5 cellular contexts compared by ENCODE assay signal in the genomic region with DNA sequence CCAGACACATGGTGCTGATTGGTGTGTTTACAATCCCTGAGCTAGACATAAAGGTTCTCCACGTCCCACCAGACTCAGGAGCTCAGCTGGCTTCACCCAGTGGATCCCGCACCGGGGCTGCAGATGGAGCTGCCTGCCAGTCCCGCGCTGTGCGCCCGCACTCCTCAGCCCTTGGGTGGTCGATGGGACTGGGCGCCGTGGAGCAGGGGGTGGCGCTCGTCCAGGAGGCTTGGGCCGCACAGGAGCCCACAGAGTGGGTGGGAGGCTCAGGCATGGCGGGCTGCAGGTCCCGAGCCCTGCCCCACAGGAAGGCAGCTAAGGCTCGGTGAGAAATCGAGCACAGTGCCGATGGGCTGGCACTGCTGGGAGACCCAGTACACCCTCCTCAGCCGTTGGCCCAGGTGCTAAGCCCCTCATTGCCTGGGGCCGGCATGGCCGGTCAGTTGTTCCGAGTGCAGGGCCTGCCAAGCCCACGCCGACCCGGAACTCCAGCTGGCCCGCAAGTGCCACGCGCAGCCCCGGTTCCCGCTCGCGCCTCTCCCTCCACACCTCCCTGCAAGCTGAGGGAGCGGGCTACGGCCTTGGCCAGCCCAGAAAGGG.
DNase-seq lines count a peak whose midpoint lies in the region; ATAC-seq and TF ChIP-seq lines count a peak whose summit lies in the region.
"Not testable (repeated sequence)": the region's sequence is repeated elsewhere in the genome, so short reads cannot be mapped to it uniquely, and the experiment has no call there.

No MANE protein-coding gene starts in this region.

- not testable (repeated sequence) for TF ChIP-seq CTCF in esophagus muscularis mucosa (IDR thresholded peaks at IDR 0.05); lung (IDR thresholded peaks at IDR 0.05; ENCODE audit: control extremely low read depth, extremely low read depth); spleen (IDR thresholded peaks at IDR 0.05 in 8 of 11, conservative IDR thresholded peaks at IDR 0.05 in 3 of 11); upper lobe of right lung (IDR thresholded peaks at IDR 0.05)

- 95% methylated on average over 13 of the region's 34 CpGs for WGBS in esophagus muscularis mucosa
- 94 to 95% methylated on average over 33 to 34 of the region's 34 CpGs for WGBS in lung, 2 donors
- WGBS in spleen, 5 donors: 91 to 95% (median 94%) methylated on average over 22 to 34 of the region's 34 CpGs; no CpG with 5 or more reads in 1 of the 5 donors

- H3K27me3 Mint-ChIP-seq in activated CD4-positive, alpha-beta T cell treated with anti-CD3 and anti-CD28 coated beads, Interleukin-2, amount 10 ng/mL, durations not matched to agents 24 days and 14 days: not testable (repeated sequence)

- DNase-seq in activated CD4-positive, alpha-beta T cell treated with anti-CD3 and anti-CD28 coated beads, Interleukin-2, amount 10 ng/mL, durations not matched to agents 24 days and 14 days: peak; percentile 17
- peak; percentile 45 for DNase-seq in esophagus muscularis mucosa (ENCODE audit: extremely low spot score)
- peak; percentile 14 for DNase-seq in lung (ENCODE audit: low spot score)
- peak; percentile 66 for DNase-seq in spleen
- peak; percentile 59 for DNase-seq in upper lobe of right lung

- H3K36me3 ChIP-seq in esophagus muscularis mucosa; lung (ENCODE audit: control insufficient read depth in 2 of 2, insufficient read depth in 2 of 2, low read length in 2 of 2); spleen; upper lobe of right lung: not testable (repeated sequence)

- H3K4me1 Mint-ChIP-seq in activated CD4-positive, alpha-beta T cell treated with anti-CD3 and anti-CD28 coated beads, Interleukin-2, amount 10 ng/mL, durations not matched to agents 24 days and 14 days: not testable (repeated sequence)

- not testable (repeated sequence) for H3K4me3 Mint-ChIP-seq in activated CD4-positive, alpha-beta T cell treated with anti-CD3 and anti-CD28 coated beads, Interleukin-2, amount 10 ng/mL, durations not matched to agents 24 days and 14 days

- TF ChIP-seq POLR2A in esophagus muscularis mucosa (IDR thresholded peaks at IDR 0.05; ENCODE audit: low read depth); spleen (IDR thresholded peaks at IDR 0.05): not testable (repeated sequence)

- not testable (repeated sequence) for H3K36me3 Mint-ChIP-seq in activated CD4-positive, alpha-beta T cell treated with anti-CD3 and anti-CD28 coated beads, Interleukin-2, amount 10 ng/mL, durations not matched to agents 24 days and 14 days (ENCODE audit: low read depth)

- H3K4me3 ChIP-seq in esophagus muscularis mucosa, lung, spleen, upper lobe of right lung: not testable (repeated sequence)

- not testable (repeated sequence) for H3K27ac ChIP-seq in esophagus muscularis mucosa (replicated peaks in 1 of 4); lung (ENCODE audit: low read depth in 1 of 2, low read length in 1 of 2); spleen; upper lobe of right lung

- intact Hi-C loops in activated CD4-positive, alpha-beta T cell treated with anti-CD3 and anti-CD28 coated beads, Interleukin-2, amount 10 ng/mL, durations not matched to agents 24 days and 14 days (cut with micrococcal nuclease); esophagus muscularis mucosa (cut with DNase I); spleen (cut with DNase I; ENCODE audit: low total_unique reads); upper lobe of right lung (cut with DNase I): not testable (repeated sequence)

- not testable (repeated sequence) for TF ChIP-seq EP300 in esophagus muscularis mucosa (IDR thresholded peaks at IDR 0.05)

- H3K27me3 ChIP-seq in esophagus muscularis mucosa; lung (ENCODE audit: control insufficient read depth, insufficient read depth); spleen (replicated peaks in 1 of 7); upper lobe of right lung: not testable (repeated sequence)

- not testable (repeated sequence) for ATAC-seq in lung (ENCODE audit: insufficient read depth, low FRiP score); upper lobe of right lung

- H3K9me3 Mint-ChIP-seq in activated CD4-positive, alpha-beta T cell treated with anti-CD3 and anti-CD28 coated beads, Interleukin-2, amount 10 ng/mL, durations not matched to agents 24 days and 14 days: peaks cover 22% of the 10 kb centered on the region

- H3K27ac Mint-ChIP-seq in activated CD4-positive, alpha-beta T cell treated with anti-CD3 and anti-CD28 coated beads, Interleukin-2, amount 10 ng/mL, durations not matched to agents 24 days and 14 days: not testable (repeated sequence)

- H3K9me3 ChIP-seq in esophagus muscularis mucosa: peaks cover 0 to 39% (median 11%) of the 10 kb centered on the region in 4 donors
- peaks cover 0 to 36% of the 10 kb centered on the region in 2 donors for H3K9me3 ChIP-seq in lung (ENCODE audit: control insufficient read depth in 2 of 2, insufficient read depth in 1 of 2, low read length in 1 of 2)
- peaks cover 0 to 99% (median 98%) of the 10 kb centered on the region in 8 donors for H3K9me3 ChIP-seq in spleen
- not testable (repeated sequence) for H3K9me3 ChIP-seq in upper lobe of right lung

- H3K4me1 ChIP-seq in esophagus muscularis mucosa; lung (ENCODE audit: control insufficient read depth in 2 of 2, insufficient read depth in 2 of 2, low read length in 2 of 2); spleen; upper lobe of right lung: not testable (repeated sequence)

Comparison
In these comparisons a context has a peak if more than half of its experiments do, and no peak if none do; other contexts are left out.
1. DNase-seq: peak in every context shown above with its lines; median percentile 66 in spleen; 59 in upper lobe of right lung; 45 in esophagus muscularis mucosa; 17 in activated CD4-positive, alpha-beta T cell treated with anti-CD3 and anti-CD28 coated beads, Interleukin-2, amount 10 ng/mL, durations not matched to agents 24 days and 14 days; 14 in lung.